Comparison of ENCODE assay signal across 8 cellular contexts in the genomic region with DNA sequence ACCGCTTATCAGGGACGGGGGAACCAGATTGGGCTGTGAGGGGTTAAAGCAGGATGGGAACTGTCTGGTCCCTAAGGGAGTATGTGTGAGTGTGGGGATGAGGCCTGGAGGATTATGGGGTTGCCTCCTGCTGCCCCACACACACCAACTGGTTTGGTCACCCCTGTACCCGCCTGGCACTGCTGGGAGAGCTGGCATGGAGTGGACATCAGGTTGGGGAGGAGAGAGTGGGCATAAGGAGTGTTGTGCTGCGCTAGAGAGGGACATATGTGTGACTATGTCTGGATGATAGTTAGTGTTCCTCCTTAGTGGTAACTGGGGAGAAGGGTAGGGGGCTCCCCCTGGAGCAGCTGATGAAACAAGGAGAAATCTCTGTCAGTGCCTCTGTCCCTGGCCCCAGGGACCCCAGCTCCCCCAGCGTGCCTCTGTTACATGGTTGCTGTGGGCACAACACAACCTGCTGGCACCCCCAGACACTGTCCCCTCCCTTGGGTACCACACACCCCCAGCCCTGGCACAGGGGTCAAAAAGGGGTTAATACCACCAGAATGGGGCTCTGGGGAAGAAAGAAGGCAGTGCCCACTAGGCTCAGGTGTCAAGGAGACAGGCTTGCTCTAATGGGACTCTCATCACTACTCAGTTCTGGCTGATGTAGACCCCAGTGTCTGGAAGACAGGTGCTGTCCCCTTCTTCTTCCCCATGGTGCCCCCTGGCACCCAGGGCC.
DNase-seq lines count a peak whose midpoint lies in the region; ATAC-seq, FAIRE-seq and TF ChIP-seq lines count a peak whose summit lies in the region.

No MANE protein-coding gene starts in this region.

- no peak for FAIRE-seq in D721Med (lab: Jason Lieb, UNC)

- H3K4me2 ChIP-seq in Loucy (ENCODE audit: low read depth, low read length, poor library complexity, severe bottlenecking): peak overlapping the region; percentile 57

- H3K4me1 ChIP-seq in ACC112 (ENCODE audit: control insufficient read depth, insufficient read depth, low read length, unreplicated experiment) (peaks cover 33% of the 10 kb centered on the region), Loucy (ENCODE audit: insufficient read depth, low read length, poor library complexity, severe bottlenecking) (peaks cover 44% of the 10 kb centered on the region), mucosa of stomach (ENCODE audit: control insufficient read depth, insufficient read depth, low read length) (peaks cover 64% of the 10 kb centered on the region)

- H3K9ac ChIP-seq in Loucy (ENCODE audit: low read depth, low read length, poor library complexity, severe bottlenecking) (peak overlapping the region; percentile 58), mucosa of stomach (ENCODE audit: low read length) (peak overlapping the region; percentile 99)

- H2AFZ ChIP-seq in ACC112 (ENCODE audit: low read length, unreplicated experiment) (no peak overlapping the region), Loucy (ENCODE audit: low read length) (no peak overlapping the region)

- H3K36me3 ChIP-seq in ACC112 (ENCODE audit: insufficient read depth, low read length) (no peaks in the 10 kb centered on the region), Loucy (ENCODE audit: insufficient read depth, low read length) (no peaks in the 10 kb centered on the region), mucosa of stomach (ENCODE audit: control insufficient read depth, insufficient read depth, low read length) (no peaks in the 10 kb centered on the region)

- H3K27ac ChIP-seq in ACC112 (ENCODE audit: low read depth, low read length) (peak overlapping the region; percentile 76), cingulate gyrus (ENCODE audit: low read depth, low read length) (peak overlapping the region; percentile 97)

- DNase-seq in D721Med (ENCODE audit: insufficient read length, low spot score) (no peak), NCI-H1694 (lab: John Stamatoyannopoulos, UW) (no peak), SHP77 (lab: John Stamatoyannopoulos, UW) (no peak)

- H3K9me2 ChIP-seq in Loucy (replicated peaks; ENCODE audit: low read depth, low read length): no peaks in the 10 kb centered on the region

- H3K27me3 ChIP-seq in ACC112 (ENCODE audit: insufficient read depth, low read length) (no peaks in the 10 kb centered on the region), Loucy (ENCODE audit: insufficient read depth, low read length, poor library complexity, severe bottlenecking) (no peaks in the 10 kb centered on the region), mucosa of stomach (ENCODE audit: control insufficient read depth, insufficient read depth, low read length) (no peaks in the 10 kb centered on the region)

- H4K20me1 ChIP-seq in Loucy (ENCODE audit: insufficient read depth, low read length, poor library complexity, severe bottlenecking): no peaks in the 10 kb centered on the region

- TF ChIP-seq CTCF in Loucy (conservative IDR thresholded peaks at IDR 0.05; ENCODE audit: low read length) (no peak), D721Med (IDR thresholded peaks at IDR 0.05; ENCODE audit: insufficient read depth, missing control alignments) (no peak)

- H3K4me3 ChIP-seq in ACC112 (ENCODE audit: low read depth, low read length): peak overlapping the region; percentile 93
- H3K4me3 ChIP-seq in Loucy (ENCODE audit: low read length, poor library complexity, severe bottlenecking): peak overlapping the region; percentile 12
- peak overlapping the region; percentile 99 for H3K4me3 ChIP-seq in mucosa of stomach (ENCODE audit: low read length)

- H3F3A ChIP-seq in Loucy (ENCODE audit: low read depth): peaks cover 12% of the 10 kb centered on the region; the same call in 1 of the 2 replicates

- no peaks in the 10 kb centered on the region for H3K9me3 ChIP-seq in Loucy (ENCODE audit: insufficient read depth, low read depth, low read length)
- no peaks in the 10 kb centered on the region for H3K9me3 ChIP-seq in mucosa of stomach (ENCODE audit: control insufficient read depth, low read length)

- ATAC-seq in GM19463 (IDR thresholded peaks at IDR 0.05; ENCODE audit: unreplicated experiment): no peak

- H3K79me2 ChIP-seq in ACC112 (ENCODE audit: control insufficient read depth, insufficient read depth, low read length, unreplicated experiment) (peaks cover 62% of the 10 kb centered on the region), Loucy (ENCODE audit: insufficient read depth, low read length) (no peaks in the 10 kb centered on the region)

Comparison
In these comparisons a context has a peak if more than half of its experiments do, and no peak if none do; other contexts are left out.
1. H3K4me3 ChIP-seq: peak in every context shown above with its lines; median percentile 99 in mucosa of stomach; 93 in ACC112; 12 in Loucy.